In the genomic region with DNA sequence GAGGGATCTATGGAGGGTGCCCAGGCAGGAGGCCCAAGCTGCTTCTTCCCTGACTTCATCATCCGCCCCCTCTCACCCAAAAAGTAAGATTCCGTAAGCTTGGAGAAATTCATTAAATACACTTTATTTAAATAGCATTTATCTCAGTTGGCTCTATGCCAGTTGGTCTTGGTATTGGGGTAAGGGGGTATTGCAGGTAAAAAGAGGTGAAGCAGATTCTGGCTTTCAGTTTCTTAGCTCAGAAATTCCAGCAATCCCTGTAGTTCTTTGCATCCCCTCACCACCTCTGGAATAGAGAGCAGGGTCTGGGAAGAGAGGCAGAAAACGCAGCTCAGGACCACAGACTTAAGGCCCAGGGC, we compare ENCODE assay signal across 12 cellular contexts. TPM values are rescaled to one million over a fixed set of nuclear protein-coding genes. Genes with fewer than 3 reads are reported as not detected.
DNase-seq lines count a peak whose midpoint lies in the region; ATAC-seq and TF ChIP-seq lines count a peak whose summit lies in the region.
"Had no signal": no experiment of that assay in that cellular context is flagged by ENCODE, and none has a peak within 500 bp of the region (broad histone marks: within the 10 kb centered on the region; RNA-seq: fewer than 3 reads in every experiment).

No MANE protein-coding gene starts in this region.

- H3K27me3 ChIP-seq in osteoblast (ENCODE audit: insufficient read depth, low read length): no peaks in the 10 kb centered on the region
- H3K27me3 ChIP-seq: SJSA1, upper lobe of left lung had no signal

- peak overlapping the region; percentile 31 to 98 (median 94) for H3K27ac Mint-ChIP-seq in brain

- DNase-seq in NCI-H748 (lab: John Stamatoyannopoulos, UW; ENCODE audit: unreplicated experiment): peak; percentile 34
- DNase-seq in NCI-H748 treated with DMSO at 0.1 percent for 48 hours (lab: John Stamatoyannopoulos, UW): no peak
- no peak for DNase-seq in osteoblast (ENCODE audit: insufficient read length, low spot score, missing footprints)
- DNase-seq in ureter (ENCODE audit: low spot score): no peak
- no peak for DNase-seq in GF-D8 (lab: John Stamatoyannopoulos, UW)
- DNase-seq: cortex of kidney had no signal

- H3K4me3 Mint-ChIP-seq in brain: peak overlapping the region in 3 of 5 experiments; percentile 84 to 94 (median 89)

- H2AFZ ChIP-seq in osteoblast (ENCODE audit: low read length): peak overlapping the region; percentile 88

- TF ChIP-seq CTCF in brain (conservative IDR thresholded peaks at IDR 0.05) (no peak), osteoblast (IDR thresholded peaks at IDR 0.05; ENCODE audit: extremely low read depth, low read depth, low read length) (no peak)

- H3K36me3 ChIP-seq in KOPT-K1 (ENCODE audit: insufficient read depth, low read length) (peaks cover 77% of the 10 kb centered on the region), osteoblast (ENCODE audit: insufficient read depth, low read length) (peaks cover 40% of the 10 kb centered on the region)
- H3K36me3 ChIP-seq: upper lobe of left lung had no signal

- H3K27me3 Mint-ChIP-seq in brain: peaks cover 6% of the 10 kb centered on the region

- H3K9me3 ChIP-seq in KOPT-K1 (ENCODE audit: insufficient read depth, low read length, poor library complexity, severe bottlenecking) (no peaks in the 10 kb centered on the region), osteoblast (ENCODE audit: low read depth, low read length) (no peaks in the 10 kb centered on the region)
- H3K9me3 ChIP-seq: SJSA1, upper lobe of left lung had no signal

- peak overlapping the region; percentile 41 for H3K27ac ChIP-seq in KOPT-K1 (ENCODE audit: low read depth, low read length, poor library complexity, severe bottlenecking)
- no peak overlapping the region for H3K27ac ChIP-seq in osteoblast (ENCODE audit: low read depth, low read length)
- H3K27ac ChIP-seq: SJSA1 had no signal

- H3K36me3 Mint-ChIP-seq in brain: peaks cover 17% of the 10 kb centered on the region

- no peak for ATAC-seq in HG03460 (IDR thresholded peaks at IDR 0.05; ENCODE audit: unreplicated experiment)

- peaks cover 3% of the 10 kb centered on the region for H4K20me1 ChIP-seq in osteoblast (ENCODE audit: insufficient read depth, low read length)

- H3K4me3 ChIP-seq in osteoblast (ENCODE audit: insufficient read depth, low read length): no peak overlapping the region
- H3K4me3 ChIP-seq: SJSA1 had no signal

- peaks cover 36% of the 10 kb centered on the region for H3K4me1 Mint-ChIP-seq in brain

- peak overlapping the region; percentile 84 for H3K4me2 ChIP-seq in osteoblast (ENCODE audit: insufficient read depth, low read length)

- H3K79me2 ChIP-seq in osteoblast (ENCODE audit: insufficient read depth, low read length): no peaks in the 10 kb centered on the region

- no peaks in the 10 kb centered on the region for H3K9me3 Mint-ChIP-seq in brain
- H3K9me3 Mint-ChIP-seq: activated naive CD4-positive, alpha-beta T cell treated with anti-CD3 and anti-CD28 coated beads for 36 hours had no signal

- peaks cover 12% of the 10 kb centered on the region for H3K4me1 ChIP-seq in osteoblast (ENCODE audit: insufficient read depth, low read length)

RNA-seq across cellular contexts. Expression of gene ALDOC, which starts 0.8 kb away (rescaled TPM):
- 570 TPM for polyA plus RNA-seq in brain (ENCODE audit: insufficient read depth, low read depth, low replicate concordance)
- total RNA-seq in osteoblast (9.4 and 17.0 TPM in 2 replicates), ureter (15.7 TPM)

RNA-seq across cellular contexts. Expression of gene PIGS, which starts 6.1 kb away (rescaled TPM):
- 76.9 TPM for polyA plus RNA-seq in brain (ENCODE audit: insufficient read depth, low read depth, low replicate concordance)
- total RNA-seq in osteoblast (49.9 and 54.5 TPM in 2 replicates), ureter (52.9 TPM)

RNA-seq across cellular contexts. Expression of gene SPAG5, which starts 21.4 kb away (rescaled TPM):
- polyA plus RNA-seq in brain (ENCODE audit: insufficient read depth, low read depth, low replicate concordance): 60.3 TPM
- total RNA-seq in osteoblast (4.3 and 6.2 TPM in 2 replicates), ureter (8.5 TPM)

RNA-seq across cellular contexts. Expression of gene UNC119, which starts 25.0 kb away (rescaled TPM):
- polyA plus RNA-seq in brain (ENCODE audit: insufficient read depth, low read depth, low replicate concordance): 26.8 TPM
- 23.2 and 25.0 TPM in 2 replicates for total RNA-seq in osteoblast
- 37.5 TPM for total RNA-seq in ureter

RNA-seq across cellular contexts. Expression of gene RSKR, which starts 36.5 kb away (rescaled TPM):
- 2.7 TPM for polyA plus RNA-seq in brain (ENCODE audit: insufficient read depth, low read depth, low replicate concordance)
- total RNA-seq in osteoblast (4.1 and 4.3 TPM in 2 replicates), ureter (27.5 TPM)
